Comparison of ENCODE assay signal across 15 cellular contexts in the genomic region with DNA sequence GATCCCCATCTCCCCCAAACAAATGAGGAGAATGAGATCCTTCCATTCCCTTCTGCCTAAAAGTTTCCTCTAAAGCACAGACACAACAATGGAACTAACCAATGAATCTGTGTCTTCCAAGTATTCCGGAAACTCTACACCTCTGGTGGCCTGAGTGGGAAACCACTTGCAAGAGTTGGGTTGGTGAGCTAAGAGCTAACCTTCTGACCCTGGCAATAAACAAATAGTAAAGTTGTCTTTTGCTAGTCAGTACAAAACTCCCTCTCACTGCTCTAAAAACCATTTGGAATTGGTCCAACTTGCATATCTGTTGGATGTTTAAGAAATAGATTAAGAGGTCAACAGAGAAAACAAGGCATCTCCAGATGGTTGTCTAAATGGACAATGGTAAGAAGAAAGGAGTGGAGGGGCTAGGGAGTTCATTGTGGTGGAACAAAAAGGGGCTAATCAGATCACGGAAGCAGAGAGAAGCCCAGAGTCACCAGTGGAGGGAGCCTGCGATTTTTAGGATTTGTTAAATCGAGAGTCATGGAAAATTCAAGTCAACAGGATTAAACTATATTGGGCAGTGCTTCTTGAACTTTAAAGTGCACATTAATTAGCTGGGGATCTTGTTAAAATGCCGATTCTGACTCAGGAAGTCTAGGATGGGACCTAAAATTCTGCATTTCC.
DNase-seq lines count a peak whose midpoint lies in the region; ATAC-seq and TF ChIP-seq lines count a peak whose summit lies in the region.
"Had no signal": no experiment of that assay in that cellular context is flagged by ENCODE, and none has a peak within 500 bp of the region (broad histone marks: within the 10 kb centered on the region; RNA-seq: fewer than 3 reads in every experiment).

No MANE protein-coding gene starts in this region.

- no peak overlapping the region for H3K27ac Mint-ChIP-seq in chondrocyte (ENCODE audit: unreplicated experiment)
- no peak overlapping the region for H3K27ac Mint-ChIP-seq in effector memory CD8-positive, alpha-beta T cell
- H3K27ac Mint-ChIP-seq: activated naive CD8-positive, alpha-beta T cell treated with anti-CD3 and anti-CD28 coated beads for 36 hours had no signal

- no peak overlapping the region for H2AK5ac ChIP-seq in IMR-90 (ENCODE audit: low read depth, low read length)

- no peak overlapping the region for H3K4ac ChIP-seq in IMR-90 (ENCODE audit: low read depth, low read length)

- peaks cover 20% of the 10 kb centered on the region for H3K27me3 Mint-ChIP-seq in chondrocyte (ENCODE audit: low read depth)
- peaks cover 48 to 69% of the 10 kb centered on the region in 2 donors for H3K27me3 Mint-ChIP-seq in effector memory CD8-positive, alpha-beta T cell

- no peaks in the 10 kb centered on the region for H3K4me1 Mint-ChIP-seq in chondrocyte (ENCODE audit: low read depth)
- peaks cover 0 to 3% of the 10 kb centered on the region in 2 donors for H3K4me1 Mint-ChIP-seq in effector memory CD8-positive, alpha-beta T cell (ENCODE audit: low read depth in 2 of 2)
- H3K4me1 Mint-ChIP-seq: activated naive CD8-positive, alpha-beta T cell treated with anti-CD3 and anti-CD28 coated beads for 36 hours had no signal

- no peak overlapping the region for H2AK9ac ChIP-seq in IMR-90 (replicated peaks; ENCODE audit: low read depth, low read length, poor library complexity)

- H4K91ac ChIP-seq in IMR-90 (ENCODE audit: insufficient read depth, low read depth, low read length), result no peak overlapping the region

- H3K36me3 Mint-ChIP-seq in chondrocyte (ENCODE audit: low read depth), result peaks cover 1% of the 10 kb centered on the region
- no peaks in the 10 kb centered on the region for H3K36me3 Mint-ChIP-seq in effector memory CD8-positive, alpha-beta T cell (ENCODE audit: insufficient read depth)
- H3K36me3 Mint-ChIP-seq: activated naive CD8-positive, alpha-beta T cell treated with anti-CD3 and anti-CD28 coated beads for 36 hours had no signal

- H3K9ac ChIP-seq in IMR-90 (ENCODE audit: low read depth, low read length), result no peak overlapping the region

- H4K8ac ChIP-seq in IMR-90 (ENCODE audit: low read depth in 2 of 2, low read length in 2 of 2), result no peak overlapping the region

- H3K56ac ChIP-seq in IMR-90 (ENCODE audit: extremely low read depth, insufficient read depth, low read length), result no peak overlapping the region

- WGBS in IMR-90 (ENCODE audit: extremely low coverage in 2 of 2, insufficient read length in 1 of 2), 2 experiments, result 33% methylated on average over 1 of the region's 5 CpGs; no CpG with 5 or more reads in 1 of the 2 experiments

- H3K18ac ChIP-seq in IMR-90 (ENCODE audit: low read depth, low read length), result no peak overlapping the region

- no peaks in the 10 kb centered on the region; the same call in 1 of the 2 replicates for H3K9me1 ChIP-seq in IMR-90 (ENCODE audit: insufficient read depth, low read length)

- no peaks in the 10 kb centered on the region for H4K20me1 ChIP-seq in IMR-90 (ENCODE audit: insufficient read depth, low read length)

- intact Hi-C loops in IMR-90 (cut with micrococcal nuclease), result no loop called here

- ATAC-seq in IMR-90 (ENCODE audit: low read depth) (no peak), GM18519 (IDR thresholded peaks at IDR 0.05; ENCODE audit: low FRiP score, unreplicated experiment) (no peak)
- no peak for ATAC-seq in effector memory CD8-positive, alpha-beta T cell (replicated peaks)
- ATAC-seq: left colon had no signal

- peaks cover 3% of the 10 kb centered on the region for H3K9me3 Mint-ChIP-seq in chondrocyte (ENCODE audit: low read depth)
- H3K9me3 Mint-ChIP-seq in effector memory CD8-positive, alpha-beta T cell, result no peaks in the 10 kb centered on the region
- H3K9me3 Mint-ChIP-seq: activated naive CD8-positive, alpha-beta T cell treated with anti-CD3 and anti-CD28 coated beads for 36 hours had no signal

- DNase-seq in EH (ENCODE audit: low read depth), result peak; percentile 9
- peak; percentile 8 for DNase-seq in IMR-90
- DNase-seq in chondrocyte (ENCODE audit: low spot score), result no peak
- peak; percentile 72 for DNase-seq in myocyte (ENCODE audit: low read depth)
- no peak for DNase-seq in activated CD4-positive, alpha-beta T cell treated with anti-CD3 and anti-CD28 coated beads for 1 hour
- no peak for DNase-seq in NOMO-1 (lab: John Stamatoyannopoulos, UW; ENCODE audit: unreplicated experiment in 2 of 2)
- no peak for DNase-seq in effector memory CD8-positive, alpha-beta T cell
- DNase-seq: activated CD4-positive, CD25-positive, alpha-beta regulatory T cell; activated naive CD8-positive, alpha-beta T cell treated with anti-CD3 and anti-CD28 coated beads for 36 hours; left colon; NCI-H2081 treated with DMSO at 0.1 percent for 48 hours; stimulated activated CD4-positive, alpha-beta T cell treated with anti-CD3 and anti-CD28 coated beads, Interleukin-1b, Interleukin-23, amount 100 ng/mL, for 48 hours; SW 1271 had no signal

- H2BK15ac ChIP-seq in IMR-90 (ENCODE audit: low read depth, low read length), result no peak overlapping the region

- no peak overlapping the region for H2BK5ac ChIP-seq in IMR-90 (ENCODE audit: low read depth, low read length, poor library complexity, severe bottlenecking)

- no peaks in the 10 kb centered on the region for H3K79me1 ChIP-seq in IMR-90 (ENCODE audit: low read depth in 1 of 2, low read length in 2 of 2)

- no peak overlapping the region for H4K5ac ChIP-seq in IMR-90 (ENCODE audit: low read depth, low read length)

- dilution Hi-C loops in IMR-90 (cut with HindIII; ENCODE audit: low sequenced_read_pairs, unreplicated experiment), result no loop called here

- H3K27me3 ChIP-seq in IMR-90 (ENCODE audit: control insufficient read depth, insufficient read depth, low read length), result peaks cover 10% of the 10 kb centered on the region

- CTCF ChIA-PET in IMR-90 (lab: Yijun Ruan, JAX), result no interaction called here

- H3K27ac ChIP-seq in IMR-90 (ENCODE audit: insufficient read depth, low read length), result no peak overlapping the region
- H3K27ac ChIP-seq: thoracic aorta had no signal

- no peak overlapping the region for H3K4me3 ChIP-seq in IMR-90 (ENCODE audit: insufficient read depth, low read depth, low read length)
- H3K4me3 ChIP-seq: thoracic aorta had no signal

- POLR2A ChIA-PET in IMR-90 (lab: Charles Lee; ENCODE audit: unreplicated experiment), result no interaction called here

- H3K4me1 ChIP-seq in IMR-90 (ENCODE audit: control insufficient read depth, insufficient read depth, low read length), result peaks cover 2% of the 10 kb centered on the region; the same call in 1 of the 2 replicates

- TF ChIP-seq CTCF in IMR-90 (conservative IDR thresholded peaks at IDR 0.05; ENCODE audit: low read depth, low read length) (no peak), chondrocyte (IDR thresholded peaks at IDR 0.05) (peak; percentile 31)

- no peaks in the 10 kb centered on the region for H3K9me3 ChIP-seq in IMR-90 (ENCODE audit: control insufficient read depth, insufficient read depth, low read length)
- H3K9me3 ChIP-seq: thoracic aorta had no signal

- TF ChIP-seq POLR2A in IMR-90 (IDR thresholded peaks at IDR 0.05; ENCODE audit: low read depth, low read length), result no peak

- H3K23ac ChIP-seq in IMR-90 (ENCODE audit: low read depth, low read length), result no peak overlapping the region

- H2BK120ac ChIP-seq in IMR-90 (ENCODE audit: low read depth, low read length), result no peak overlapping the region

- TF ChIP-seq RAD21 in IMR-90 (IDR thresholded peaks at IDR 0.05; ENCODE audit: low read length), result no peak

- H2BK20ac ChIP-seq in IMR-90 (ENCODE audit: low read depth, low read length), result no peak overlapping the region

- BruUV-seq in IMR-90 (replicated peaks; lab: Mats Ljungman, UMichigan), result no TSS peak

- no peak overlapping the region for H3K4me3 Mint-ChIP-seq in chondrocyte (ENCODE audit: unreplicated experiment)
- no peak overlapping the region for H3K4me3 Mint-ChIP-seq in effector memory CD8-positive, alpha-beta T cell
- H3K4me3 Mint-ChIP-seq: activated naive CD8-positive, alpha-beta T cell treated with anti-CD3 and anti-CD28 coated beads for 36 hours had no signal

- no peak overlapping the region for H2AFZ ChIP-seq in IMR-90 (replicated peaks; ENCODE audit: low read length, poor library complexity)

- no peak overlapping the region for H3K14ac ChIP-seq in IMR-90 (replicated peaks; ENCODE audit: low read depth, low read length)

- H3K36me3 ChIP-seq in IMR-90 (ENCODE audit: control insufficient read depth, insufficient read depth, low read length), result no peaks in the 10 kb centered on the region
- H3K36me3 ChIP-seq: thoracic aorta had no signal

- in situ Hi-C loops in IMR-90 (cut with MboI; ENCODE audit: low sequenced_read_pairs), result no loop called here

- no peak overlapping the region for H3K4me2 ChIP-seq in IMR-90 (ENCODE audit: low read depth, low read length)

TF ChIP-seq in IMR-90, 13 proteins besides CTCF, POLR2A, EP300 and RAD21:
- TF ChIP-seq SMC3 (IDR thresholded peaks at IDR 0.05; ENCODE audit: low read depth, low read length), result no peak
TF ChIP-seq in IMR-90: peak in this region for 0.

Comparison
In these comparisons a context has a peak if more than half of its experiments do, and no peak if none do; other contexts are left out.
1. DNase-seq: peak in EH (single experiment), IMR-90 (single experiment) and myocyte (single experiment); none in chondrocyte (single experiment), activated CD4-positive, alpha-beta T cell treated with anti-CD3 and anti-CD28 coated beads for 1 hour (single experiment), NOMO-1 (0 of 2) and effector memory CD8-positive, alpha-beta T cell (0 of 3).